13 cellular contexts compared by ENCODE assay signal in genomic region chr7:24755096-24755495, GRCh38. TPM values are rescaled to one million over a fixed set of nuclear protein-coding genes. Genes with fewer than 3 reads are reported as not detected.
DNase-seq lines count a peak whose midpoint lies in the region; ATAC-seq, FAIRE-seq and TF ChIP-seq lines count a peak whose summit lies in the region.
"Had no signal": no experiment of that assay in that cellular context is flagged by ENCODE, and none has a peak within 500 bp of the region (broad histone marks: within the 10 kb centered on the region; RNA-seq: fewer than 3 reads in every experiment).

No MANE protein-coding gene starts in this region.

- H3K9ac ChIP-seq in PC-3 (ENCODE audit: low read length), result no peak overlapping the region
- peak overlapping the region; percentile 94 for H3K9ac ChIP-seq in keratinocyte (ENCODE audit: control insufficient read depth, extremely low read depth, insufficient read depth, low read length)

- TF ChIP-seq POLR2A in GM18505 (IDR thresholded peaks at IDR 0.05; ENCODE audit: borderline replicate concordance, extremely low read depth, insufficient read depth, insufficient read length), result no peak

- no peak for ATAC-seq in CD4-positive, CD25-positive, alpha-beta regulatory T cell (ENCODE audit: low read depth in 2 of 2)
- ATAC-seq in GM18505 (IDR thresholded peaks at IDR 0.05; ENCODE audit: unreplicated experiment) (peak; percentile 2), PC-3 (no peak), GM21529 (IDR thresholded peaks at IDR 0.05; ENCODE audit: unreplicated experiment) (no peak), HG03039 (IDR thresholded peaks at IDR 0.05; ENCODE audit: unreplicated experiment) (no peak)
- ATAC-seq: body of pancreas had no signal

- H3K9me1 ChIP-seq in keratinocyte (ENCODE audit: control insufficient read depth, extremely low read depth, insufficient read depth, low read length), result peaks cover 3% of the 10 kb centered on the region

- no peak overlapping the region for H2AFZ ChIP-seq in PC-3 (ENCODE audit: low read length)
- H2AFZ ChIP-seq in keratinocyte (ENCODE audit: control insufficient read depth, low read length), result no peak overlapping the region

- peaks cover 11% of the 10 kb centered on the region for H3K4me1 ChIP-seq in CD4-positive, CD25-positive, alpha-beta regulatory T cell (ENCODE audit: control insufficient read depth, insufficient read depth, low read length, poor library complexity, severe bottlenecking)
- peaks cover 22% of the 10 kb centered on the region for H3K4me1 ChIP-seq in PC-3 (ENCODE audit: insufficient read depth, low read length)
- H3K4me1 ChIP-seq in keratinocyte (ENCODE audit: control insufficient read depth, extremely low read depth, insufficient read depth, low read length), result peaks cover 45% of the 10 kb centered on the region

- peaks cover 0 to 22% (median 14%) of the 10 kb centered on the region in 4 donors for H3K4me1 Mint-ChIP-seq in CD4-positive, CD25-positive, alpha-beta regulatory T cell

- no peaks in the 10 kb centered on the region for H3F3A ChIP-seq in PC-3 (ENCODE audit: low read length, unreplicated experiment)

- H3K27ac ChIP-seq in CD4-positive, CD25-positive, alpha-beta regulatory T cell (ENCODE audit: insufficient read depth, low read length, poor library complexity, severe bottlenecking), result no peak overlapping the region
- H3K27ac ChIP-seq in PC-3 (ENCODE audit: low read length) (peak overlapping the region; percentile 33; the same call in 1 of the 2 replicates), keratinocyte (ENCODE audit: control insufficient read depth, insufficient read depth, low read length) (peak overlapping the region; percentile 99)
- H3K27ac ChIP-seq: body of pancreas had no signal

- H3K4me3 ChIP-seq in CD4-positive, CD25-positive, alpha-beta regulatory T cell (ENCODE audit: low read depth, low read length), result no peak overlapping the region
- H3K4me3 ChIP-seq in PC-3 (ENCODE audit: low read length), result no peak overlapping the region
- H3K4me3 ChIP-seq in keratinocyte (ENCODE audit: control insufficient read depth in 2 of 3, extremely low read depth in 1 of 3, insufficient read depth in 2 of 3, low read depth in 1 of 3, low read length in 3 of 3), result peak overlapping the region in 2 of 3 experiments; percentile 35 to 53
- H3K4me3 ChIP-seq: body of pancreas, lung had no signal

- intact Hi-C loops in PC-3 (cut with micrococcal nuclease), result no loop called here

- peaks cover 0 to 2% (median 0%) of the 10 kb centered on the region in 7 donors for H3K9me3 Mint-ChIP-seq in CD4-positive, CD25-positive, alpha-beta regulatory T cell

- H4K20me1 ChIP-seq in PC-3 (ENCODE audit: low read length), result no peaks in the 10 kb centered on the region
- H4K20me1 ChIP-seq in keratinocyte (ENCODE audit: control insufficient read depth, extremely low read depth, insufficient read depth, low read length), result no peaks in the 10 kb centered on the region

- H3K36me3 ChIP-seq in CD4-positive, CD25-positive, alpha-beta regulatory T cell (ENCODE audit: control insufficient read depth, insufficient read depth, low read length), result no peaks in the 10 kb centered on the region
- no peaks in the 10 kb centered on the region for H3K36me3 ChIP-seq in PC-3 (ENCODE audit: low read depth, low read length)
- H3K36me3 ChIP-seq in keratinocyte (ENCODE audit: control insufficient read depth in 2 of 2, extremely low read depth in 1 of 2, insufficient read depth in 2 of 2, low read length in 2 of 2), result peaks cover 0 to 6% of the 10 kb centered on the region in 2 experiments

- BruUV-seq in PC-3 (replicated peaks; lab: Mats Ljungman, UMichigan), result no TSS peak

- no peaks in the 10 kb centered on the region for H3K36me3 Mint-ChIP-seq in CD4-positive, CD25-positive, alpha-beta regulatory T cell

- CTCF ChIA-PET in PC-3 (lab: Charles Lee), result interaction anchor here (0.7 kb wide), 1 partner anchor 14 kb away, joined by 4 read pairs; no protein-coding TSS in a partner anchor

- FAIRE-seq in keratinocyte (lab: Jason Lieb, UNC), result no peak

- peak overlapping the region in 2 of 3 donors; percentile 3 to 21 for H3K27ac Mint-ChIP-seq in CD4-positive, CD25-positive, alpha-beta regulatory T cell

- H3K4me2 ChIP-seq in PC-3 (ENCODE audit: low read length) (peak overlapping the region; percentile 99), keratinocyte (ENCODE audit: control insufficient read depth, extremely low read depth, insufficient read depth, low read depth, low read length) (peak overlapping the region; percentile 97)

- TF ChIP-seq CTCF in PC-3 (conservative IDR thresholded peaks at IDR 0.05; ENCODE audit: low read depth, low read length) (no peak), keratinocyte (optimal IDR thresholded peaks at IDR 0.05 in 1 of 3, IDR thresholded peaks at IDR 0.05 in 1 of 3, conservative IDR thresholded peaks at IDR 0.05 in 1 of 3; ENCODE audit: extremely low read depth in 1 of 3, insufficient read depth in 2 of 3, low read length in 3 of 3) (no peak)

- no peaks in the 10 kb centered on the region for H3K9me3 ChIP-seq in CD4-positive, CD25-positive, alpha-beta regulatory T cell (ENCODE audit: control insufficient read depth in 2 of 2, low read length in 2 of 2)
- H3K9me3 ChIP-seq in PC-3 (ENCODE audit: low read length) (no peaks in the 10 kb centered on the region), keratinocyte (ENCODE audit: control insufficient read depth, low read depth, low read length) (no peaks in the 10 kb centered on the region)
- H3K9me3 ChIP-seq: body of pancreas had no signal

- dilution Hi-C loops in keratinocyte (cut with MboI; ENCODE audit: extremely low pct_ligation_motif_present, low sequenced_read_pairs), result no loop called here

- no peaks in the 10 kb centered on the region for H3K9me2 ChIP-seq in PC-3 (replicated peaks; ENCODE audit: low read length)

- peak overlapping the region in 1 of 4 donors; percentile 27 for H3K4me3 Mint-ChIP-seq in CD4-positive, CD25-positive, alpha-beta regulatory T cell

- H3K27me3 ChIP-seq in CD4-positive, CD25-positive, alpha-beta regulatory T cell (ENCODE audit: control insufficient read depth, insufficient read depth, low read length), result peaks cover 35% of the 10 kb centered on the region
- H3K27me3 ChIP-seq in PC-3 (ENCODE audit: low read length), result no peaks in the 10 kb centered on the region
- no peaks in the 10 kb centered on the region for H3K27me3 ChIP-seq in keratinocyte (ENCODE audit: control insufficient read depth, extremely low read depth, insufficient read depth, low read length)
- H3K27me3 ChIP-seq: body of pancreas had no signal

- no peaks in the 10 kb centered on the region for H3K79me2 ChIP-seq in PC-3 (ENCODE audit: low read length)
- peaks cover 49% of the 10 kb centered on the region for H3K79me2 ChIP-seq in keratinocyte (ENCODE audit: control insufficient read depth, insufficient read depth, low read length)

- POLR2A ChIA-PET in PC-3 (lab: Charles Lee; ENCODE audit: unreplicated experiment), result no interaction called here

- DNase-seq in CD4-positive, CD25-positive, alpha-beta regulatory T cell, result no peak
- DNase-seq in PC-3 (no peak), keratinocyte (ENCODE audit: low read depth, low spot score) (no peak), NCI-H146 treated with DMSO at 0.1 percent for 48 hours (lab: John Stamatoyannopoulos, UW; ENCODE audit: unreplicated experiment) (no peak), DMS153 (lab: John Stamatoyannopoulos, UW) (no peak)
- DNase-seq: body of pancreas; COR-L47; MM.1S; stimulated activated naive CD4-positive, alpha-beta T cell had no signal

- peaks cover 60% of the 10 kb centered on the region for H3K27me3 Mint-ChIP-seq in CD4-positive, CD25-positive, alpha-beta regulatory T cell

RNA-seq across cellular contexts. Expression of gene GSDME, which starts 2.2 kb away (rescaled TPM):
- not detected for total RNA-seq in CD4-positive, CD25-positive, alpha-beta regulatory T cell
- under 1 TPM in 3 of 4 donors, not detected in 1; 0.15 to 0.55 (median 0.38) TPM for polyA plus RNA-seq in CD4-positive, CD25-positive, alpha-beta regulatory T cell
- total RNA-seq in PC-3 (2014; rRNA removed), result 12.0 and 16.6 TPM in 2 replicates
- polyA plus RNA-seq in keratinocyte, result 81.7 to 105 TPM (median 95.6 TPM) in 3 replicates
- 83.9 TPM for polyA plus RNA-seq in keratinocyte (2011; ENCODE audit: low read depth)
- polyA plus RNA-seq in keratinocyte (2011; cell fraction: cytosol; rRNA removed), result 71.7 and 85.2 TPM in 2 replicates
- 134 and 143 TPM in 2 replicates for polyA plus RNA-seq in keratinocyte (2011; cell fraction: nucleus; rRNA removed)
- polyA plus RNA-seq in keratinocyte (2012; ENCODE audit: low replicate concordance), result 59.5 and 86.4 TPM in 2 replicates
- polyA minus RNA-seq in keratinocyte, result 71.0 to 119 TPM (median 96.2 TPM) in 3 replicates
- 60.0 TPM for polyA minus RNA-seq in keratinocyte (2011; cell fraction: cytosol; rRNA and poly(A)+ RNA removed)
- polyA minus RNA-seq in keratinocyte (2011; cell fraction: nucleus; rRNA and poly(A)+ RNA removed), result 50.8 and 85.9 TPM in 2 replicates

Comparison
In these comparisons a context has a peak if more than half of its experiments do, and no peak if none do; other contexts are left out.
1. H3K4me3 ChIP-seq: peak in keratinocyte (2 of 3); none in CD4-positive, CD25-positive, alpha-beta regulatory T cell (single experiment) and PC-3 (single experiment).
2. RNA of gene GSDME, which starts 2.2 kb away (total RNA-seq): 12.0 to 16.6 TPM in PC-3; not detected in CD4-positive, CD25-positive, alpha-beta regulatory T cell (single experiment); every median in the first group is over 10 times any median in the second.